Comparison of ENCODE assay signal across 14 cellular contexts in genomic region chr3:81245043-81245442, GRCh38.
"Had no signal": no experiment of that assay in that cellular context is flagged by ENCODE, and none has a peak within 500 bp of the region (broad histone marks: within the 10 kb centered on the region; RNA-seq: fewer than 3 reads in every experiment).

No MANE protein-coding gene starts in this region.

- ATAC-seq: activated CD8-positive, alpha-beta T cell treated with anti-CD3 and anti-CD28 coated beads for 36 hours; activated T-cell treated with anti-CD3 and anti-CD28 coated beads, Interleukin-2, amount 50 U/mL, for 4 hours; left colon; lower lobe of right lung; natural killer cell treated with Interleukin-12 subunit alpha and Interleukin-12 subunit beta and Interleukin-15 and Interleukin-18, amount 100 ng/mL, for 72 hours; stimulated activated naive CD8-positive, alpha-beta T cell treated with anti-CD3 and anti-CD28 coated beads, Interleukin-15, amount 100 ng/mL, for 72 hours had no signal

- H3K9me3 Mint-ChIP-seq: activated CD4-positive, alpha-beta T cell treated with anti-CD3 and anti-CD28 coated beads, Interleukin-2, amount 10 ng/mL, durations not matched to agents 24 days and 14 days; activated CD8-positive, alpha-beta T cell treated with anti-CD3 and anti-CD28 coated beads for 36 hours; endodermal cell had no signal

- H3K4me3 ChIP-seq: lower lobe of right lung, skin epidermis, vagina had no signal

- H3K4me1 Mint-ChIP-seq: activated CD4-positive, alpha-beta T cell treated with anti-CD3 and anti-CD28 coated beads, Interleukin-2, amount 10 ng/mL, durations not matched to agents 24 days and 14 days; stimulated activated naive CD8-positive, alpha-beta T cell treated with anti-CD3 and anti-CD28 coated beads, Interleukin-15, amount 100 ng/mL, for 72 hours had no signal

- DNase-seq: activated CD4-positive, alpha-beta T cell treated with anti-CD3 and anti-CD28 coated beads, Interleukin-2, amount 10 ng/mL, durations not matched to agents 24 days and 14 days; activated CD8-positive, alpha-beta T cell treated with anti-CD3 and anti-CD28 coated beads for 36 hours; activated effector memory CD4-positive, alpha-beta T cell treated with anti-CD3 and anti-CD28 coated beads, Interleukin-2, amount 50 U/mL, for 16 hours; activated naive CD4-positive, alpha-beta T cell treated with anti-CD3 and anti-CD28 coated beads, Interleukin-2, amount 50 U/mL, for 16 hours; activated T-cell treated with anti-CD3 and anti-CD28 coated beads, Interleukin-2, amount 50 U/mL, for 4 hours; endodermal cell; left colon; lower lobe of right lung; stimulated activated naive CD8-positive, alpha-beta T cell treated with anti-CD3 and anti-CD28 coated beads, Interleukin-15, amount 100 ng/mL, for 72 hours; trophoblast cell had no signal

- H3K27ac Mint-ChIP-seq: activated CD4-positive, alpha-beta T cell treated with anti-CD3 and anti-CD28 coated beads, Interleukin-2, amount 10 ng/mL, durations not matched to agents 24 days and 14 days; activated CD8-positive, alpha-beta T cell treated with anti-CD3 and anti-CD28 coated beads for 36 hours; endodermal cell; natural killer cell treated with Interleukin-12 subunit alpha and Interleukin-12 subunit beta and Interleukin-15 and Interleukin-18, amount 100 ng/mL, for 72 hours; stimulated activated naive CD8-positive, alpha-beta T cell treated with anti-CD3 and anti-CD28 coated beads, Interleukin-15, amount 100 ng/mL, for 72 hours had no signal

- H3K4me1 ChIP-seq: lower lobe of right lung had no signal

- H3K27ac ChIP-seq: epithelial cell of prostate, lower lobe of right lung, skin epidermis, vagina had no signal

- H3K36me3 Mint-ChIP-seq: natural killer cell treated with Interleukin-12 subunit alpha and Interleukin-12 subunit beta and Interleukin-15 and Interleukin-18, amount 100 ng/mL, for 72 hours had no signal

- H3K36me3 ChIP-seq: lower lobe of right lung, vagina had no signal

- H3K27me3 ChIP-seq: vagina had no signal

- H3K4me3 Mint-ChIP-seq: activated CD4-positive, alpha-beta T cell treated with anti-CD3 and anti-CD28 coated beads, Interleukin-2, amount 10 ng/mL, durations not matched to agents 24 days and 14 days; activated CD8-positive, alpha-beta T cell treated with anti-CD3 and anti-CD28 coated beads for 36 hours; activated T-cell treated with anti-CD3 and anti-CD28 coated beads, Interleukin-2, amount 50 U/mL, for 4 hours; endodermal cell; natural killer cell treated with Interleukin-12 subunit alpha and Interleukin-12 subunit beta and Interleukin-15 and Interleukin-18, amount 100 ng/mL, for 72 hours; stimulated activated naive CD8-positive, alpha-beta T cell treated with anti-CD3 and anti-CD28 coated beads, Interleukin-15, amount 100 ng/mL, for 72 hours had no signal

- H3K27me3 Mint-ChIP-seq: activated CD4-positive, alpha-beta T cell treated with anti-CD3 and anti-CD28 coated beads, Interleukin-2, amount 10 ng/mL, durations not matched to agents 24 days and 14 days; activated CD8-positive, alpha-beta T cell treated with anti-CD3 and anti-CD28 coated beads for 36 hours; natural killer cell treated with Interleukin-12 subunit alpha and Interleukin-12 subunit beta and Interleukin-15 and Interleukin-18, amount 100 ng/mL, for 72 hours; stimulated activated naive CD8-positive, alpha-beta T cell treated with anti-CD3 and anti-CD28 coated beads, Interleukin-15, amount 100 ng/mL, for 72 hours had no signal

- H3K9me3 ChIP-seq: lower lobe of right lung, vagina had no signal
